1 cellular context compared by ENCODE assay signal in genomic region chr10:25465582-25466372, GRCh38.
TF ChIP-seq lines count a peak whose summit lies in the region.

No MANE protein-coding gene starts in this region.

TF ChIP-seq in K562, 482 proteins besides CTCF, POLR2A, EP300 and RAD21 (continued from another document and continues in another):
- TF ChIP-seq ZNF740 (CRISPR knock-in tag; IDR thresholded peaks at IDR 0.05): no peak
- no peak for TF ChIP-seq ZNF740 (tag; IDR thresholded peaks at IDR 0.05)
- TF ChIP-seq KAT2B (IDR thresholded peaks at IDR 0.05; ENCODE audit: low read depth, low read length): no peak
- TF ChIP-seq ZNF75A (CRISPR knock-in tag; IDR thresholded peaks at IDR 0.05): no peak
- TF ChIP-seq FOXA3 (CRISPR knock-in tag; conservative IDR thresholded peaks at IDR 0.05 in 1 of 2, IDR thresholded peaks at IDR 0.05 in 1 of 2): peak in 1 of 2 experiments; percentile 30; a peak in 1 of 4 replicates
- peak; percentile 72 for TF ChIP-seq ASH1L (IDR thresholded peaks at IDR 0.05; ENCODE audit: borderline replicate concordance, low read depth, partially characterized antibody)
- TF ChIP-seq HCFC1 (IDR thresholded peaks at IDR 0.05; ENCODE audit: low read depth, low read length): 0 out of 2 replicates have a peak, but pooled peaks have one; percentile 30
- TF ChIP-seq SREBF1 (IDR thresholded peaks at IDR 0.05; ENCODE audit: borderline replicate concordance, low read depth, low read length): no peak
- TF ChIP-seq, protein P1, sequence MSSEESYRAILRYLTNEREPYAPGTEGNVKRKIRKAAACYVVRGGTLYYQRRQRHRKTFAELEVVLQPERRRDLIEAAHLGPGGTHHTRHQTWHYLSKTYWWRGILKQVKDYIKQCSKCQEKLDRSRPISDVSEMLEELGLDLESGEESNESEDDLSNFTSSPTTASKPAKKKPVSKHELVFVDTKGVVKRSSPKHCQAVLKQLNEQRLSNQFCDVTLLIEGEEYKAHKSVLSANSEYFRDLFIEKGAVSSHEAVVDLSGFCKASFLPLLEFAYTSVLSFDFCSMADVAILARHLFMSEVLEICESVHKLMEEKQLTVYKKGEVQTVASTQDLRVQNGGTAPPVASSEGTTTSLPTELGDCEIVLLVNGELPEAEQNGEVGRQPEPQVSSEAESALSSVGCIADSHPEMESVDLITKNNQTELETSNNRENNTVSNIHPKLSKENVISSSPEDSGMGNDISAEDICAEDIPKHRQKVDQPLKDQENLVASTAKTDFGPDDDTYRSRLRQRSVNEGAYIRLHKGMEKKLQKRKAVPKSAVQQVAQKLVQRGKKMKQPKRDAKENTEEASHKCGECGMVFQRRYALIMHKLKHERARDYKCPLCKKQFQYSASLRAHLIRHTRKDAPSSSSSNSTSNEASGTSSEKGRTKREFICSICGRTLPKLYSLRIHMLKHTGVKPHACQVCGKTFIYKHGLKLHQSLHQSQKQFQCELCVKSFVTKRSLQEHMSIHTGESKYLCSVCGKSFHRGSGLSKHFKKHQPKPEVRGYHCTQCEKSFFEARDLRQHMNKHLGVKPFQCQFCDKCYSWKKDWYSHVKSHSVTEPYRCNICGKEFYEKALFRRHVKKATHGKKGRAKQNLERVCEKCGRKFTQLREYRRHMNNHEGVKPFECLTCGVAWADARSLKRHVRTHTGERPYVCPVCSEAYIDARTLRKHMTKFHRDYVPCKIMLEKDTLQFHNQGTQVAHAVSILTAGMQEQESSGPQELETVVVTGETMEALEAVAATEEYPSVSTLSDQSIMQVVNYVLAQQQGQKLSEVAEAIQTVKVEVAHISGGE (CRISPR knock-in tag; IDR thresholded peaks at IDR 0.05): peak in 1 of 3 experiments; percentile 70; a peak in 2 of 6 replicates
- peak; percentile 59; the same call in 1 of the 2 replicates for TF ChIP-seq PHF8 (IDR thresholded peaks at IDR 0.05; ENCODE audit: borderline replicate concordance, low read length)
- 0 out of 2 replicates have a peak, but pooled peaks have one; percentile 58 for TF ChIP-seq ETV5 (CRISPR knock-in tag; IDR thresholded peaks at IDR 0.05; ENCODE audit: low read depth)
- no peak for TF ChIP-seq ZNF586 (CRISPR knock-in tag; conservative IDR thresholded peaks at IDR 0.05)
- no peak for TF ChIP-seq ZNF707 (CRISPR knock-in tag; conservative IDR thresholded peaks at IDR 0.05)
- TF ChIP-seq IRF2 (CRISPR knock-in tag; IDR thresholded peaks at IDR 0.05): peak; percentile 99
- TF ChIP-seq CAMTA2 (CRISPR knock-in tag; conservative IDR thresholded peaks at IDR 0.05): no peak
- TF ChIP-seq SRF (CRISPR knock-in tag; IDR thresholded peaks at IDR 0.05): peak in 1 of 2 experiments; percentile 36; a peak in 1 of 4 replicates
- TF ChIP-seq IFI16 (CRISPR knock-in tag; IDR thresholded peaks at IDR 0.05): no peak
- no peak for TF ChIP-seq PHB (CRISPR knock-in tag; IDR thresholded peaks at IDR 0.05)
- no peak for TF ChIP-seq NR2C2 (CRISPR knock-in tag; IDR thresholded peaks at IDR 0.05)
- TF ChIP-seq NR2C2 (tag; IDR thresholded peaks at IDR 0.05): peak; percentile 94
- 0 out of 2 replicates have a peak, but pooled peaks have one; percentile 34 for TF ChIP-seq NFRKB (IDR thresholded peaks at IDR 0.05; ENCODE audit: low read depth)
- TF ChIP-seq CC2D1A (IDR thresholded peaks at IDR 0.05): peak; percentile 70; the same call in 1 of the 2 replicates
- TF ChIP-seq NFIX (CRISPR knock-in tag; IDR thresholded peaks at IDR 0.05; ENCODE audit: low read depth): no peak
- TF ChIP-seq SPI1 (IDR thresholded peaks at IDR 0.05; ENCODE audit: borderline replicate concordance, low read depth, low read length): 0 out of 2 replicates have a peak, but pooled peaks have one; percentile 56
- no peak for TF ChIP-seq MEIS2 (IDR thresholded peaks at IDR 0.05; ENCODE audit: partially characterized antibody)
- TF ChIP-seq AFF4 (CRISPR knock-in tag; IDR thresholded peaks at IDR 0.05): no peak
- TF ChIP-seq GABPB1 (CRISPR knock-in tag; IDR thresholded peaks at IDR 0.05): peak; percentile 39; the same call in 1 of the 2 replicates
- TF ChIP-seq ATF7 (IDR thresholded peaks at IDR 0.05): peak; percentile 46; the same call in 1 of the 2 replicates
- TF ChIP-seq TAF9B (IDR thresholded peaks at IDR 0.05; ENCODE audit: partially characterized antibody): peak; percentile 45
- no peak for TF ChIP-seq RFX1 (IDR thresholded peaks at IDR 0.05)
- TF ChIP-seq, protein P2, sequence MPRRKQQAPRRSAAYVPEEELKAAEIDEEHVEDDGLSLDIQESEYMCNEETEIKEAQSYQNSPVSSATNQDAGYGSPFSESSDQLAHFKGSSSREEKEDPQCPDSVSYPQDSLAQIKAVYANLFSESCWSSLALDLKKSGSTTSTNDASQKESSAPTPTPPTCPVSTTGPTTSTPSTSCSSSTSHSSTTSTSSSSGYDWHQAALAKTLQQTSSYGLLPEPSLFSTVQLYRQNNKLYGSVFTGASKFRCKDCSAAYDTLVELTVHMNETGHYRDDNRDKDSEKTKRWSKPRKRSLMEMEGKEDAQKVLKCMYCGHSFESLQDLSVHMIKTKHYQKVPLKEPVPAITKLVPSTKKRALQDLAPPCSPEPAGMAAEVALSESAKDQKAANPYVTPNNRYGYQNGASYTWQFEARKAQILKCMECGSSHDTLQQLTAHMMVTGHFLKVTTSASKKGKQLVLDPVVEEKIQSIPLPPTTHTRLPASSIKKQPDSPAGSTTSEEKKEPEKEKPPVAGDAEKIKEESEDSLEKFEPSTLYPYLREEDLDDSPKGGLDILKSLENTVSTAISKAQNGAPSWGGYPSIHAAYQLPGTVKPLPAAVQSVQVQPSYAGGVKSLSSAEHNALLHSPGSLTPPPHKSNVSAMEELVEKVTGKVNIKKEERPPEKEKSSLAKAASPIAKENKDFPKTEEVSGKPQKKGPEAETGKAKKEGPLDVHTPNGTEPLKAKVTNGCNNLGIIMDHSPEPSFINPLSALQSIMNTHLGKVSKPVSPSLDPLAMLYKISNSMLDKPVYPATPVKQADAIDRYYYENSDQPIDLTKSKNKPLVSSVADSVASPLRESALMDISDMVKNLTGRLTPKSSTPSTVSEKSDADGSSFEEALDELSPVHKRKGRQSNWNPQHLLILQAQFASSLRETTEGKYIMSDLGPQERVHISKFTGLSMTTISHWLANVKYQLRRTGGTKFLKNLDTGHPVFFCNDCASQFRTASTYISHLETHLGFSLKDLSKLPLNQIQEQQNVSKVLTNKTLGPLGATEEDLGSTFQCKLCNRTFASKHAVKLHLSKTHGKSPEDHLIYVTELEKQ (CRISPR knock-in tag; IDR thresholded peaks at IDR 0.05): no peak
- TF ChIP-seq MGA (IDR thresholded peaks at IDR 0.05): peak; percentile 60
- TF ChIP-seq, protein P3, sequence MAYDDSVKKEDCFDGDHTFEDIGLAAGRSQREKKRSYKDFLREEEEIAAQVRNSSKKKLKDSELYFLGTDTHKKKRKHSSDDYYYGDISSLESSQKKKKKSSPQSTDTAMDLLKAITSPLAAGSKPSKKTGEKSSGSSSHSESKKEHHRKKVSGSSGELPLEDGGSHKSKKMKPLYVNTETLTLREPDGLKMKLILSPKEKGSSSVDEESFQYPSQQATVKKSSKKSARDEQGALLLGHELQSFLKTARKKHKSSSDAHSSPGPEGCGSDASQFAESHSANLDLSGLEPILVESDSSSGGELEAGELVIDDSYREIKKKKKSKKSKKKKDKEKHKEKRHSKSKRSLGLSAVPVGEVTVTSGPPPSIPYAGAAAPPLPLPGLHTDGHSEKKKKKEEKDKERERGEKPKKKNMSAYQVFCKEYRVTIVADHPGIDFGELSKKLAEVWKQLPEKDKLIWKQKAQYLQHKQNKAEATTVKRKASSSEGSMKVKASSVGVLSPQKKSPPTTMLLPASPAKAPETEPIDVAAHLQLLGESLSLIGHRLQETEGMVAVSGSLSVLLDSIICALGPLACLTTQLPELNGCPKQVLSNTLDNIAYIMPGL (CRISPR knock-in tag; IDR thresholded peaks at IDR 0.05): no peak
